In genomic region chr13:76505437-76505836, GRCh38 we compare ENCODE assay signal across 8 cellular contexts.
"Had no signal": no experiment of that assay in that cellular context is flagged by ENCODE, and none has a peak within 500 bp of the region (broad histone marks: within the 10 kb centered on the region; RNA-seq: fewer than 3 reads in every experiment).

No MANE protein-coding gene starts in this region.

- H2AFZ ChIP-seq: GM23338 had no signal

- H3K4me3 Mint-ChIP-seq: GM23338, H9 had no signal

- FAIRE-seq: H1, H54, HTR-8/SVneo had no signal

- DNase-seq: H9, HCEC 1CT, KBM-7 had no signal

- ATAC-seq: GM23338 had no signal

- H3K27ac Mint-ChIP-seq: GM23338, H9 had no signal

- H3K27ac ChIP-seq: KMS-11 had no signal

- H3K9me3 Mint-ChIP-seq: GM23338, H9 had no signal

- H3K4me2 ChIP-seq: GM23338, KMS-11 had no signal

- H3K9ac ChIP-seq: KMS-11 had no signal

- H3K4me3 ChIP-seq: GM23338 had no signal
